13 cellular contexts compared by ENCODE assay signal in genomic region chr4:79413032-79413431, GRCh38. TPM values are rescaled to one million over a fixed set of nuclear protein-coding genes. Genes with fewer than 3 reads are reported as not detected.
"Had no signal": no experiment of that assay in that cellular context is flagged by ENCODE, and none has a peak within 500 bp of the region (broad histone marks: within the 10 kb centered on the region; RNA-seq: fewer than 3 reads in every experiment).

No MANE protein-coding gene starts in this region.

- H3K27me3 Mint-ChIP-seq: activated CD4-positive, alpha-beta T cell treated with anti-CD3 and anti-CD28 coated beads for 36 hours; activated naive CD4-positive, alpha-beta T cell treated with anti-CD3 and anti-CD28 coated beads, Interleukin-2, amount 50 U/mL, for 24 hours; naive B cell; stimulated activated memory B cell treated with anti-CD40 and anti-IgM and Interleukin-4, amounts not matched to agents 10 μg/mL and 1 μg/mL and 100 μg/mL, for 72 hours had no signal

- DNase-seq: activated CD4-positive, alpha-beta memory T cell treated with anti-CD3 and anti-CD28 coated beads for 36 hours; activated CD4-positive, alpha-beta T cell treated with anti-CD3 and anti-CD28 coated beads for 36 hours; activated effector memory CD4-positive, alpha-beta T cell treated with anti-CD3 and anti-CD28 coated beads, Interleukin-2, amount 50 U/mL, for 16 hours; activated T-cell treated with anti-CD3 and anti-CD28 coated beads, Interleukin-2, amount 50 U/mL, for 4 hours; adrenal gland; colonic mucosa; naive B cell had no signal

- H3K27ac Mint-ChIP-seq: activated CD4-positive, alpha-beta memory T cell treated with anti-CD3 and anti-CD28 coated beads for 36 hours; activated CD4-positive, alpha-beta T cell treated with anti-CD3 and anti-CD28 coated beads for 36 hours; activated naive CD4-positive, alpha-beta T cell treated with anti-CD3 and anti-CD28 coated beads, Interleukin-2, amount 50 U/mL, for 24 hours; naive B cell; stimulated activated memory B cell treated with anti-CD40 and anti-IgM and Interleukin-4, amounts not matched to agents 10 μg/mL and 1 μg/mL and 100 μg/mL, for 72 hours had no signal

- H3K4me3 Mint-ChIP-seq: activated CD4-positive, alpha-beta memory T cell treated with anti-CD3 and anti-CD28 coated beads for 36 hours; activated CD4-positive, alpha-beta T cell treated with anti-CD3 and anti-CD28 coated beads for 36 hours; activated naive CD4-positive, alpha-beta T cell treated with anti-CD3 and anti-CD28 coated beads, Interleukin-2, amount 50 U/mL, for 24 hours; activated T-cell treated with anti-CD3 and anti-CD28 coated beads, Interleukin-2, amount 50 U/mL, for 4 hours; naive B cell; stimulated activated memory B cell treated with anti-CD40 and anti-IgM and Interleukin-4, amounts not matched to agents 10 μg/mL and 1 μg/mL and 100 μg/mL, for 72 hours had no signal

- H3K4me1 Mint-ChIP-seq: activated CD4-positive, alpha-beta T cell treated with anti-CD3 and anti-CD28 coated beads for 36 hours; activated naive CD4-positive, alpha-beta T cell treated with anti-CD3 and anti-CD28 coated beads, Interleukin-2, amount 50 U/mL, for 24 hours; naive B cell; stimulated activated memory B cell treated with anti-CD40 and anti-IgM and Interleukin-4, amounts not matched to agents 10 μg/mL and 1 μg/mL and 100 μg/mL, for 72 hours had no signal

- H3K9me3 Mint-ChIP-seq: activated CD4-positive, alpha-beta memory T cell treated with anti-CD3 and anti-CD28 coated beads for 36 hours; activated T-cell treated with anti-CD3 and anti-CD28 coated beads, Interleukin-2, amount 50 U/mL, for 4 hours had no signal

- H3K36me3 Mint-ChIP-seq: activated CD4-positive, alpha-beta memory T cell treated with anti-CD3 and anti-CD28 coated beads for 36 hours; activated naive CD4-positive, alpha-beta T cell treated with anti-CD3 and anti-CD28 coated beads, Interleukin-2, amount 50 U/mL, for 24 hours; naive B cell; stimulated activated memory B cell treated with anti-CD40 and anti-IgM and Interleukin-4, amounts not matched to agents 10 μg/mL and 1 μg/mL and 100 μg/mL, for 72 hours had no signal

RNA-seq across cellular contexts. Expression of gene GK2, which starts 5.0 kb away (rescaled TPM):
- total RNA-seq: activated CD4-positive, alpha-beta memory T cell treated with anti-CD3 and anti-CD28 coated beads for 36 hours; activated CD4-positive, alpha-beta T cell treated with anti-CD3 and anti-CD28 coated beads for 36 hours; activated T-cell treated with anti-CD3 and anti-CD28 coated beads, Interleukin-2, amount 50 U/mL, for 4 hours; adrenal gland; colonic mucosa; esophagus mucosa; mononuclear cell; renal cortical epithelial cell; urinary bladder had no signal
